20 cellular contexts compared by ENCODE assay signal in the genomic region with DNA sequence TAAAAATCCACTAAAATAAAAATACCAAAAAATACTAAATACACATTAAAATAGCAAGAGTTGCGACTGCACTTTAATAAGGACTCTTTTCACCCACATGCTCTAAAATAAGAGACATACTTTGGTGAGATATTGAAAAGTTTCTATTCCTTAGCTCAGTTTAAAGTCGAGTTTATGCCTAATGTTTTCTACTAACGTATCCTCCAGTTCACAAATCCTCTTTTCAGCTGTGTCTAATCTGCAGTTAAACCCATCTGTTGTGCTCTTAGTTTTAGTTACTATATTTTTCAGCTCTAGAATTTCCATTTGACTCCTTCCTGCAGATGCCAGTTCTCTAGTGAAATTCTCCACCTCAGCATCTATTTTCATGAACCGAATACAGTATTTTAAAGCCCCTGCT.
A peak's percentile ranks its signal among the peaks of the same experiment; 100 is the strongest.
DNase-seq lines count a peak whose midpoint lies in the region; ATAC-seq, FAIRE-seq and TF ChIP-seq lines count a peak whose summit lies in the region.
"Had no signal": no experiment of that assay in that cellular context is flagged by ENCODE, and none has a peak within 500 bp of the region (broad histone marks: within the 10 kb centered on the region; RNA-seq: fewer than 3 reads in every experiment).

No MANE protein-coding gene starts in this region.

- H3K9me3 Mint-ChIP-seq in natural killer cell = peaks cover 0 to 3% of the 10 kb centered on the region in 2 donors
- H3K9me3 Mint-ChIP-seq in natural killer cell treated with Interleukin-12 subunit alpha and Interleukin-12 subunit beta and Interleukin-15 and Interleukin-18, amount 100 ng/mL, for 72 hours = peaks cover 5% of the 10 kb centered on the region

- no peaks in the 10 kb centered on the region for H3K9me2 ChIP-seq in SK-N-SH

- FAIRE-seq in endothelial cell of umbilical vein (lab: Jason Lieb, UNC) = no peak
- FAIRE-seq: HTR-8/SVneo had no signal

- POLR2A ChIA-PET in SK-N-SH (lab: Yijun Ruan, JAX) (no interaction called here), endothelial cell of umbilical vein (lab: Charles Lee) (no interaction called here)

- no peak overlapping the region for H3K9ac ChIP-seq in SK-N-SH
- no peak overlapping the region for H3K9ac ChIP-seq in endothelial cell of umbilical vein (replicated peaks; ENCODE audit: extremely low read depth, insufficient read depth, low read length)
- H3K9ac ChIP-seq: BLaER1 treated with 17β-estradiol and CSF1 and Interleukin-3, amounts not matched to agents 10 nM and 100 nM had no signal

- H3K9me3 ChIP-seq in SK-N-SH (peaks cover 11% of the 10 kb centered on the region; the same call in 1 of the 2 replicates), endothelial cell of umbilical vein (replicated peaks; ENCODE audit: control insufficient read depth, insufficient read depth, low read length) (no peaks in the 10 kb centered on the region)

- H2AFZ ChIP-seq in SK-N-SH (ENCODE audit: low read depth) (no peak overlapping the region), endothelial cell of umbilical vein (ENCODE audit: low read depth, low read length) (no peak overlapping the region)

- dilution Hi-C loops in endothelial cell of umbilical vein (cut with MboI; ENCODE audit: extremely low pct_ligation_motif_present, low sequenced_read_pairs) = no loop called here

- no peaks in the 10 kb centered on the region for H3K27me3 Mint-ChIP-seq in natural killer cell (ENCODE audit: low read depth in 2 of 2)
- H3K27me3 Mint-ChIP-seq in natural killer cell treated with Interleukin-12 subunit alpha and Interleukin-12 subunit beta and Interleukin-15 and Interleukin-18, amount 100 ng/mL, for 72 hours = no peaks in the 10 kb centered on the region
- H3K27me3 Mint-ChIP-seq: B cell; CD8-positive, alpha-beta memory T cell; IgD-negative memory B cell had no signal

- TF ChIP-seq RAD21 in SK-N-SH (IDR thresholded peaks at IDR 0.05; ENCODE audit: low read length) = no peak

- intact Hi-C loops in natural killer cell (cut with micrococcal nuclease) (loop anchor here (5.0 kb wide), 1 partner anchor 34 kb away; no protein-coding TSS in a partner anchor), endothelial cell of umbilical vein (cut with micrococcal nuclease) (no loop called here)

- peak overlapping the region in 1 of 2 donors; percentile 71 for H3K27ac Mint-ChIP-seq in natural killer cell
- H3K27ac Mint-ChIP-seq in natural killer cell treated with Interleukin-12 subunit alpha and Interleukin-12 subunit beta and Interleukin-15 and Interleukin-18, amount 100 ng/mL, for 72 hours = peak overlapping the region in 1 of 2 donors; percentile 23
- H3K27ac Mint-ChIP-seq: B cell had no signal

- H3K27ac ChIP-seq in SK-N-SH (ENCODE audit: low read depth in 2 of 2, low read length in 1 of 2) (no peak overlapping the region), endothelial cell of umbilical vein (ENCODE audit: insufficient read depth, low read depth, low read length) (no peak overlapping the region)
- H3K27ac ChIP-seq: 22Rv1; BLaER1 treated with 17β-estradiol and CSF1 and Interleukin-3, amounts not matched to agents 10 nM and 100 nM had no signal

- H3K4me2 ChIP-seq in SK-N-SH (no peak overlapping the region), endothelial cell of umbilical vein (ENCODE audit: insufficient read depth, low read length) (no peak overlapping the region)
- H3K4me2 ChIP-seq: BLaER1 treated with 17β-estradiol and CSF1 and Interleukin-3, amounts not matched to agents 10 nM and 100 nM had no signal

- peak overlapping the region; percentile 38 for H3K4me3 Mint-ChIP-seq in natural killer cell
- no peak overlapping the region for H3K4me3 Mint-ChIP-seq in natural killer cell treated with Interleukin-12 subunit alpha and Interleukin-12 subunit beta and Interleukin-15 and Interleukin-18, amount 100 ng/mL, for 72 hours
- H3K4me3 Mint-ChIP-seq: B cell; CD8-positive, alpha-beta memory T cell had no signal

- no peaks in the 10 kb centered on the region for H3K9me1 ChIP-seq in endothelial cell of umbilical vein (replicated peaks; ENCODE audit: control insufficient read depth, extremely low read depth, insufficient read depth, low read length)

- peaks cover 4% of the 10 kb centered on the region for H3F3A ChIP-seq in SK-N-SH (replicated peaks; ENCODE audit: insufficient read depth)

- no peak for ATAC-seq in SK-N-SH treated with all-trans-retinoic acid at 6 μM for 48 hours
- no peak for ATAC-seq in natural killer cell
- no peak for ATAC-seq in natural killer cell treated with Interleukin-12 subunit alpha and Interleukin-12 subunit beta and Interleukin-15 and Interleukin-18, amount 100 ng/mL, for 72 hours
- ATAC-seq: HCT116 had no signal

- H3K4me3 ChIP-seq in SK-N-SH (ENCODE audit: low read depth in 2 of 2, low read length in 1 of 2) = no peak overlapping the region
- H3K4me3 ChIP-seq in endothelial cell of umbilical vein (replicated peaks in 1 of 3; ENCODE audit: insufficient read depth in 1 of 3, low read depth in 1 of 3, low read length in 3 of 3) = no peak overlapping the region
- H3K4me3 ChIP-seq: BLaER1 treated with 17β-estradiol and CSF1 and Interleukin-3, amounts not matched to agents 10 nM and 100 nM had no signal

- DNase-seq in SK-N-SH (no peak), natural killer cell (no peak), endothelial cell of umbilical vein (ENCODE audit: low read depth, low spot score) (no peak), NCI-H146 (lab: John Stamatoyannopoulos, UW) (no peak), COR-L47 (lab: John Stamatoyannopoulos, UW) (no peak)
- no peak for DNase-seq in natural killer cell treated with Interleukin-12 subunit alpha and Interleukin-12 subunit beta and Interleukin-15 and Interleukin-18, amount 100 ng/mL, for 72 hours (ENCODE audit: low spot score)
- DNase-seq: Caco-2; CD8-positive, alpha-beta memory T cell; DMS79 treated with DMSO at 0.1 percent for 48 hours; GF-D8; GOT3; H7; KG1 had no signal

- H3K36me3 Mint-ChIP-seq in natural killer cell = peaks cover 8% of the 10 kb centered on the region
- peaks cover 10% of the 10 kb centered on the region for H3K36me3 Mint-ChIP-seq in natural killer cell treated with Interleukin-12 subunit alpha and Interleukin-12 subunit beta and Interleukin-15 and Interleukin-18, amount 100 ng/mL, for 72 hours

- H3K79me2 ChIP-seq in SK-N-SH (ENCODE audit: insufficient read depth) = peaks cover 99% of the 10 kb centered on the region
- H3K79me2 ChIP-seq in endothelial cell of umbilical vein (ENCODE audit: control insufficient read depth, insufficient read depth, low read length) = peaks cover 99% of the 10 kb centered on the region

- no peaks in the 10 kb centered on the region for H3K4me1 ChIP-seq in SK-N-SH (ENCODE audit: control insufficient read depth in 1 of 2, insufficient read depth in 2 of 2, low read depth in 1 of 2, low read length in 1 of 2)
- H3K4me1 ChIP-seq in endothelial cell of umbilical vein (ENCODE audit: control insufficient read depth, extremely low read depth, insufficient read depth, low read length) = peaks cover 30% of the 10 kb centered on the region
- H3K4me1 ChIP-seq: BLaER1 treated with 17β-estradiol and CSF1 and Interleukin-3, amounts not matched to agents 10 nM and 100 nM had no signal

- peak; percentile 18 for TF ChIP-seq POLR2A in endothelial cell of umbilical vein (IDR thresholded peaks at IDR 0.05; ENCODE audit: low read depth, low read length)

- H3K27me3 ChIP-seq in SK-N-SH (ENCODE audit: insufficient read depth) = no peaks in the 10 kb centered on the region
- no peaks in the 10 kb centered on the region for H3K27me3 ChIP-seq in endothelial cell of umbilical vein (ENCODE audit: control insufficient read depth in 2 of 2, insufficient read depth in 2 of 2, low read length in 2 of 2)
- H3K27me3 ChIP-seq: BLaER1 treated with 17β-estradiol and CSF1 and Interleukin-3, amounts not matched to agents 10 nM and 100 nM had no signal

- 92% methylated on average over 4 of the region's 4 CpGs for WGBS in SK-N-SH (ENCODE audit: low lambda C conversion rate)

- no peak for TF ChIP-seq CTCF in SK-N-SH (IDR thresholded peaks at IDR 0.05)
- TF ChIP-seq CTCF in natural killer cell (IDR thresholded peaks at IDR 0.05) = no peak
- TF ChIP-seq CTCF in endothelial cell of umbilical vein (IDR thresholded peaks at IDR 0.05; ENCODE audit: extremely low read depth in 1 of 2, insufficient read depth in 1 of 2, low read depth in 1 of 2, low read length in 2 of 2) = no peak

- CTCF ChIA-PET in SK-N-SH (lab: Yijun Ruan, JAX) = interaction anchor here (1.1 kb wide), 1 partner anchor 10 kb away, joined by 3 read pairs; no protein-coding TSS in a partner anchor
- CTCF ChIA-PET in endothelial cell of umbilical vein (lab: Charles Lee) = interaction anchor here (1.1 to 6.1 kb wide), 6 partner anchors 9 to 180 kb away, joined by 3 to 21 read pairs (median 4); no protein-coding TSS in a partner anchor

- no TSS peak for BruUV-seq in endothelial cell of umbilical vein (replicated peaks; lab: Mats Ljungman, UMichigan)

- no peak for TF ChIP-seq EP300 in SK-N-SH (IDR thresholded peaks at IDR 0.05; ENCODE audit: borderline replicate concordance in 1 of 2, low read depth in 1 of 2, low read length in 1 of 2)

- H3K36me3 ChIP-seq in SK-N-SH (replicated peaks in 1 of 2; ENCODE audit: control insufficient read depth in 1 of 2, insufficient read depth in 2 of 2, low read length in 1 of 2) = peaks cover 0 to 36% of the 10 kb centered on the region in 2 experiments
- H3K36me3 ChIP-seq in endothelial cell of umbilical vein (ENCODE audit: control insufficient read depth in 2 of 2, extremely low read depth in 1 of 2, insufficient read depth in 2 of 2, low read length in 2 of 2) = peaks cover 2 to 20% of the 10 kb centered on the region in 2 experiments

- H4K20me1 ChIP-seq in SK-N-SH (ENCODE audit: insufficient read depth) (peaks cover 7% of the 10 kb centered on the region), endothelial cell of umbilical vein (replicated peaks; ENCODE audit: control insufficient read depth, extremely low read depth, insufficient read depth, low read length) (peaks cover 48% of the 10 kb centered on the region)

- peaks cover 53 to 66% of the 10 kb centered on the region in 2 donors for H3K4me1 Mint-ChIP-seq in natural killer cell
- peaks cover 49 to 50% of the 10 kb centered on the region in 2 donors for H3K4me1 Mint-ChIP-seq in natural killer cell treated with Interleukin-12 subunit alpha and Interleukin-12 subunit beta and Interleukin-15 and Interleukin-18, amount 100 ng/mL, for 72 hours (ENCODE audit: low read depth in 2 of 2)

TF ChIP-seq in SK-N-SH treated with all-trans-retinoic acid at 6 μM for 48 hours, 23 proteins besides CTCF, POLR2A, EP300 and RAD21 (continues in another document):
- TF ChIP-seq BACH2 (CRISPR knock-in tag; IDR thresholded peaks at IDR 0.05; ENCODE audit: borderline replicate concordance) (no peak), TOX (CRISPR knock-in tag; IDR thresholded peaks at IDR 0.05; ENCODE audit: borderline replicate concordance) (no peak), ZFP30 (CRISPR knock-in tag; IDR thresholded peaks at IDR 0.05) (peak; percentile 97)

TF ChIP-seq in endothelial cell of umbilical vein, 7 proteins besides CTCF, POLR2A, EP300 and RAD21 (continues in another document):
- TF ChIP-seq POLR2AphosphoS5 (IDR thresholded peaks at IDR 0.05; ENCODE audit: insufficient read depth, low read depth, low read length) (no peak), MYC (IDR thresholded peaks at IDR 0.05; ENCODE audit: low read depth, low read length) (no peak), EZH2 (IDR thresholded peaks at IDR 0.05; ENCODE audit: borderline replicate concordance, low read depth, low read length, severe bottlenecking) (no peak), FOS (IDR thresholded peaks at IDR 0.05; ENCODE audit: borderline replicate concordance, insufficient read depth, low read length) (no peak)
